13 cellular contexts compared by ENCODE assay signal in genomic region chr6:159117031-159117430, GRCh38. TPM values are rescaled to one million over a fixed set of nuclear protein-coding genes. Genes with fewer than 3 reads are reported as not detected.
DNase-seq lines count a peak whose midpoint lies in the region; ATAC-seq, FAIRE-seq and TF ChIP-seq lines count a peak whose summit lies in the region.
"Had no signal": no experiment of that assay in that cellular context is flagged by ENCODE, and none has a peak within 500 bp of the region (broad histone marks: within the 10 kb centered on the region; RNA-seq: fewer than 3 reads in every experiment).

No MANE protein-coding gene starts in this region.

- H3K4me3 ChIP-seq in fibroblast of villous mesenchyme (ENCODE audit: low read depth, low read length) (no peak overlapping the region), spleen (no peak overlapping the region)

- H3K27me3 ChIP-seq in spleen (replicated peaks in 1 of 7): no peaks in the 10 kb centered on the region

- TF ChIP-seq POLR2A in spleen (IDR thresholded peaks at IDR 0.05): no peak

- FAIRE-seq in RCC 7860 (lab: Jason Lieb, UNC): no peak

- DNase-seq in T1000 (lab: John Stamatoyannopoulos, UW) (peak; percentile 12), fibroblast of villous mesenchyme (ENCODE audit: low read depth) (peak; percentile 37), spleen (no peak), mesenteric fat pad (ENCODE audit: low spot score) (no peak), nucleus accumbens (lab: John Stamatoyannopoulos, UW) (no peak), RCC 7860 (ENCODE audit: low spot score) (no peak)
- DNase-seq: activated CD4-positive, alpha-beta T cell treated with anti-CD3 and anti-CD28 coated beads, Interleukin-2, amount 10 ng/mL, durations not matched to agents 7 days and 5 days; activated naive CD8-positive, alpha-beta T cell treated with anti-CD3 and anti-CD28 coated beads, Interleukin-2, amount 10 ng/mL, durations not matched to agents 7 days and 5 days; NCI-H1105; stimulated activated CD4-positive, alpha-beta T cell treated with anti-CD3 and anti-CD28 coated beads, Interleukin-12 subunit alpha, Interleukin-12 subunit beta, amount 100 ng/mL, for 4 hours had no signal

- 74 to 87% (median 79%) methylated on average over 4 of the region's 4 CpGs for WGBS in spleen, 5 donors

- TF ChIP-seq CTCF in fibroblast of villous mesenchyme (IDR thresholded peaks at IDR 0.05; ENCODE audit: insufficient read depth, low read depth, low read length) (no peak), spleen (IDR thresholded peaks at IDR 0.05 in 8 of 11, conservative IDR thresholded peaks at IDR 0.05 in 3 of 11) (no peak)

- H3K36me3 ChIP-seq in spleen: no peaks in the 10 kb centered on the region

- H3K4me1 ChIP-seq in spleen: peaks cover 10 to 74% (median 57%) of the 10 kb centered on the region in 6 donors

- intact Hi-C loops in spleen (cut with DNase I; ENCODE audit: low total_unique reads): no loop called here

- no peaks in the 10 kb centered on the region for H3K9me3 ChIP-seq in spleen

- H3K27ac ChIP-seq in spleen: peak overlapping the region; percentile 68 to 92 (median 83)

- ATAC-seq in GM21390 (IDR thresholded peaks at IDR 0.05; ENCODE audit: unreplicated experiment): peak; percentile 14
- no peak for ATAC-seq in GM19023 (IDR thresholded peaks at IDR 0.05; ENCODE audit: unreplicated experiment)

RNA-seq across cellular contexts. Expression of gene FNDC1, which starts 52.2 kb away (rescaled TPM):
- total RNA-seq in fibroblast of villous mesenchyme (under 0.01 TPM in 2 replicates), spleen (1 to 10 TPM in 1 of 7 donors, under 1 TPM in 6; 0.19 to 1.2 (median 0.47) TPM), mesenteric fat pad (1.2 TPM)
- polyA plus RNA-seq in spleen: under 1 TPM; 0.03 to 0.17 (median 0.07) TPM
- total RNA-seq: activated CD4-positive, alpha-beta T cell treated with anti-CD3 and anti-CD28 coated beads, Interleukin-2, amount 10 ng/mL, durations not matched to agents 7 days and 5 days; activated naive CD8-positive, alpha-beta T cell treated with anti-CD3 and anti-CD28 coated beads, Interleukin-2, amount 10 ng/mL, durations not matched to agents 7 days and 5 days; epithelial cell of proximal tubule had no signal

Comparison
In these comparisons a context has a peak if more than half of its experiments do, and no peak if none do; other contexts are left out.
1. DNase-seq: peak in T1000 (single experiment) and fibroblast of villous mesenchyme (single experiment); none in spleen (single experiment), mesenteric fat pad (single experiment), nucleus accumbens (0 of 56) and RCC 7860 (single experiment).